Comparison of ENCODE assay signal across 8 cellular contexts in the genomic region with DNA sequence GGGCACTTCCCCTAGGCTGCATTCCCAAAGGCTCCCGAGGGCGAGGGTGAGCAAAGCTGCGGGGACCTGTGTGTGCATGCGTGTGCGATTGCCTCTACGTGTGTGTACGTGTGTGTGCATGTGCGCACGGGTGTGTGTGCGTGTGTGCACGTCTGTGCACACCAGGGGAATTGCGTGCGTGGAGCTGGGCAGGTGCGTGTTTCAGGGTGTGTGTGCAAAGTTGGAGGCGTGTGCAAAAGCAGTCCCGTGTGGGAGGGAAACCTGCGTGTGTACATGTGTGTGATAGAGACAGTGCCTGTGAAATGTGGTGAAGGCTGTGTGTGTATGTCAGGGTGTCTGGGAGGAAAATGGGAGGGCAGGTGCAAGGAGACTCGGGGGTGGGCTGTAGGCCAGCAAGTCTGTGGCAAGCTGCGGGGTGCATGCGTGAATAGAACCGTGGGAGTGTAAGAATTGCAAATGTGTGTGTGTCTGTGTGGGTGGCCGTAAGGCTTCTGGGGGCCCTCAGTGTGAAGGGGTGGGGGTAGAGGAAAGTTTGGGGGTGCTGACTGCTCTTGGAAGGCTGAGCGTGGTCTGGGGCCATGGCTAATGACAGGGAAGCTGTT. TPM values are rescaled to one million over a fixed set of nuclear protein-coding genes. Genes with fewer than 3 reads are reported as not detected.
DNase-seq lines count a peak whose midpoint lies in the region; ATAC-seq, FAIRE-seq and TF ChIP-seq lines count a peak whose summit lies in the region.

No MANE protein-coding gene starts in this region.

- no peak overlapping the region for H2AFZ ChIP-seq in GM23248

- peak overlapping the region; percentile 72 for H3K4me3 Mint-ChIP-seq in glutamatergic neuron (ENCODE audit: unreplicated experiment)

- H3K27me3 ChIP-seq in GM23248 (replicated peaks; ENCODE audit: insufficient read depth) (no peaks in the 10 kb centered on the region), WERI-Rb-1 (ENCODE audit: insufficient read depth, low read depth, severe bottlenecking) (no peaks in the 10 kb centered on the region)

- H3K4me3 ChIP-seq in GM23248 (peak overlapping the region; percentile 62), WERI-Rb-1 (ENCODE audit: low read depth, low read length) (peak overlapping the region; percentile 60), skin epidermis (peak overlapping the region; percentile 2 to 52 (median 30))

- peaks cover 5% of the 10 kb centered on the region for H3K9me3 Mint-ChIP-seq in glutamatergic neuron (ENCODE audit: unreplicated experiment)

- H3K9me2 ChIP-seq in GM23248 (ENCODE audit: insufficient read depth) = no peaks in the 10 kb centered on the region

- H3F3A ChIP-seq in GM23248 (ENCODE audit: insufficient read depth) = 0 out of 2 replicates have a peak, but pooled peaks cover 6% of the 10 kb centered on the region

- in situ Hi-C loops in GM23248 (cut with MboI) = no loop called here

- H3K9me3 ChIP-seq in GM23248 (ENCODE audit: low read depth) = no peaks in the 10 kb centered on the region
- no peaks in the 10 kb centered on the region for H3K9me3 ChIP-seq in WERI-Rb-1 (ENCODE audit: severe bottlenecking)

- H3K36me3 Mint-ChIP-seq in glutamatergic neuron (ENCODE audit: unreplicated experiment) = no peaks in the 10 kb centered on the region

- TF ChIP-seq CTCF in WERI-Rb-1 (IDR thresholded peaks at IDR 0.05; ENCODE audit: low read depth, low read length) (no peak), glutamatergic neuron (IDR thresholded peaks at IDR 0.05; ENCODE audit: partially characterized antibody, unreplicated experiment) (no peak)

- H3K79me2 ChIP-seq in GM23248 (ENCODE audit: insufficient read depth) = no peaks in the 10 kb centered on the region

- H4K20me1 ChIP-seq in GM23248 (ENCODE audit: insufficient read depth) = no peaks in the 10 kb centered on the region

- no peak for DNase-seq in GM23248
- no peak for DNase-seq in WERI-Rb-1
- no peak for DNase-seq in glutamatergic neuron
- DNase-seq in GM19239 (ENCODE audit: insufficient read length, low spot score) = no peak
- DNase-seq in DMS 273 (lab: John Stamatoyannopoulos, UW; ENCODE audit: unreplicated experiment) = no peak

- H3K4me1 Mint-ChIP-seq in glutamatergic neuron (ENCODE audit: low read depth, unreplicated experiment) = peaks cover 2% of the 10 kb centered on the region

- H3K27ac Mint-ChIP-seq in glutamatergic neuron (ENCODE audit: unreplicated experiment) = no peak overlapping the region

- no peak for ATAC-seq in GM19397 (IDR thresholded peaks at IDR 0.05; ENCODE audit: unreplicated experiment)
- ATAC-seq in GM18873 (IDR thresholded peaks at IDR 0.05; ENCODE audit: low FRiP score, unreplicated experiment) = no peak

- FAIRE-seq in GM19239 (lab: Jason Lieb, UNC) = no peak

- H3K36me3 ChIP-seq in GM23248 (ENCODE audit: low read depth) = no peaks in the 10 kb centered on the region
- no peaks in the 10 kb centered on the region for H3K36me3 ChIP-seq in WERI-Rb-1

- H3K27ac ChIP-seq in GM23248 = no peak overlapping the region
- no peak overlapping the region for H3K27ac ChIP-seq in WERI-Rb-1
- H3K27ac ChIP-seq in skin epidermis = no peak overlapping the region

- no peaks in the 10 kb centered on the region for H3K4me1 ChIP-seq in GM23248 (ENCODE audit: insufficient read depth)

- WGBS in GM23248 (ENCODE audit: low coverage in 1 of 2, low lambda C conversion rate in 2 of 2, missing lambda C conversion rate in 2 of 2), 2 experiments = 30 to 35% methylated on average over 23 of the region's 23 CpGs

- no peak overlapping the region for H3K9ac ChIP-seq in GM23248

- H3K27me3 Mint-ChIP-seq in glutamatergic neuron (ENCODE audit: unreplicated experiment) = peaks cover 4% of the 10 kb centered on the region

- peak overlapping the region; percentile 64 for H3K4me2 ChIP-seq in GM23248 (ENCODE audit: unreplicated experiment)

RNA-seq across cellular contexts. Expression of a gene that starts 0.5 kb away (rescaled TPM):
- not detected in 2 replicates for total RNA-seq in GM23248 (2014; rRNA removed; shearing (Covaris generic))
- polyA plus RNA-seq in GM23248 (2016; fragmentation: Nextera tagmentation; extraction: Ambion mirVana) = not detected in 2 replicates
- 3.1 TPM for total RNA-seq in glutamatergic neuron (ENCODE audit: unreplicated experiment)

RNA-seq across cellular contexts. Expression of a gene that starts 21.7 kb away (rescaled TPM):
- total RNA-seq in GM23248 (2014; rRNA removed; shearing (Covaris generic)) = 1.2 and 1.9 TPM in 2 replicates
- 0.94 and 1.7 TPM in 2 replicates for polyA plus RNA-seq in GM23248 (2016; fragmentation: Nextera tagmentation; extraction: Ambion mirVana)
- 4.7 TPM for total RNA-seq in glutamatergic neuron (ENCODE audit: unreplicated experiment)
